ENCODE assay signal across 20 cellular contexts in the genomic region with DNA sequence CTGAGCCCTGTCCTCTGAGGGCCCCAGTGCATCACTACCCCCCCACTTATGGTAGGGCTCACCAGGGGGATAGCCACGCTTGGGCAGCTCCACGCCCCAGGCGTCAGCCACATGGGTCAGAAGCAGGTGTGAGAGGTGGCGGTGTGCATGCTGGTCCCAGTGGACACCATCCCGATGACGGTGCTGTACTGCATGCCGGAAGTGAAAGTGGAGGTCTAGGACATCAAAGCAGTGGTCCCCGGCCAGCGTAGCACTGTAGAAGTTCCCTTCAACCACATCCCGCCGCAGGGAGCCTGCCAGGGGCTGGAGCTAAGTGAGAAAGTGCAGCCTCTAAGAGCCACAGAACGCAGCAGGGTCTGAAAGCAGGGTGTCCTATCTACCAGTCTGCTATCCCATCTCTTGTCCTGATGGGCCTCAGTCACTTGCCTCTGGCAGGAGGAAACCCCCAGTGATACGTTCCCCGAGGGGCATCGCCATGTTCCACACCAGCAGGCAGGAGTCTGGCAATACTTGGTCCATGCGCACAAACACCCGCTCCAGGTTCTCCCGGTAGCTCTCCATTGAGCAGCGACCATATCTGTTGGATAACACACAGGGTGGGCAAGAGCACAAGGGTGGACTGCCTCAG. TPM values are rescaled to one million over a fixed set of nuclear protein-coding genes. Genes with fewer than 3 reads are reported as not detected.
A peak's percentile ranks its signal among the peaks of the same experiment; 100 is the strongest.
DNase-seq lines count a peak whose midpoint lies in the region; ATAC-seq and TF ChIP-seq lines count a peak whose summit lies in the region.
"Had no signal": no experiment of that assay in that cellular context is flagged by ENCODE, and none has a peak within 500 bp of the region (broad histone marks: within the 10 kb centered on the region; RNA-seq: fewer than 3 reads in every experiment).

No MANE protein-coding gene starts in this region.

- DNase-seq in Right ventricle myocardium inferior (ENCODE audit: missing footprints) (peak; percentile 52), left cardiac atrium (no peak), H7 (peak; percentile 12), immature natural killer cell (no peak), upper lobe of right lung (peak; percentile 39), SIG-M5 treated with dmso at 0.1 percent for 504 hours (lab: John Stamatoyannopoulos, UW; ENCODE audit: unreplicated experiment) (no peak)
- DNase-seq in activated CD4-positive, CD25-positive, alpha-beta regulatory T cell treated with anti-CD3 and anti-CD28 coated beads, Interleukin-2, amount 50 U/mL, for 72 hours, result no peak
- DNase-seq: DMS153, endodermal cell, GOT3, MV-4-11, NCI-H2029 treated with DMSO at 0.1 percent for 48 hours, NCI-H524, OCI-M1, stomach had no signal

- H3K9me3 Mint-ChIP-seq in immature natural killer cell, result no peaks in the 10 kb centered on the region
- H3K9me3 Mint-ChIP-seq: central memory CD8-positive, alpha-beta T cell; endodermal cell had no signal

- peak overlapping the region in 1 of 6 donors; percentile 78 for H3K27ac Mint-ChIP-seq in immature natural killer cell
- H3K27ac Mint-ChIP-seq: endodermal cell had no signal

- H3K4me3 ChIP-seq in H7 (ENCODE audit: insufficient read depth, low read depth, low read length), result no peak overlapping the region
- no peak overlapping the region for H3K4me3 ChIP-seq in upper lobe of right lung
- H3K4me3 ChIP-seq: adrenal gland, SK-N-MC, stomach had no signal

- peaks cover 20 to 29% of the 10 kb centered on the region in 2 donors for H3K4me1 Mint-ChIP-seq in immature natural killer cell
- H3K4me1 Mint-ChIP-seq: endodermal cell had no signal

- H3K4me3 Mint-ChIP-seq in immature natural killer cell, result peak overlapping the region; percentile 30 to 67 (median 52)

- peaks cover 9 to 14% (median 9%) of the 10 kb centered on the region in 3 donors for H3K36me3 Mint-ChIP-seq in immature natural killer cell

- H3K4me1 ChIP-seq in upper lobe of right lung, result peaks cover 16% of the 10 kb centered on the region

- H3K27ac ChIP-seq in upper lobe of right lung, result no peak overlapping the region
- H3K27ac ChIP-seq: adrenal gland, SK-N-MC, stomach had no signal

- H3K27me3 ChIP-seq in H7 (ENCODE audit: control insufficient read depth, insufficient read depth, low read length), result peaks cover 14% of the 10 kb centered on the region
- no peaks in the 10 kb centered on the region for H3K27me3 ChIP-seq in upper lobe of right lung
- H3K27me3 ChIP-seq: adrenal gland, stomach had no signal

- intact Hi-C loops in Right ventricle myocardium inferior (cut with DNase I) (no loop called here), left cardiac atrium (cut with DNase I) (loop anchor here in 1 of 2 donors (10.0 kb wide), 1 partner anchor 173 kb away; a partner anchor contains a TSS), upper lobe of right lung (cut with DNase I) (no loop called here)

- TF ChIP-seq CTCF in upper lobe of right lung (IDR thresholded peaks at IDR 0.05), result no peak

- no peaks in the 10 kb centered on the region for H3K9me3 ChIP-seq in upper lobe of right lung
- H3K9me3 ChIP-seq: adrenal gland, stomach had no signal

- peaks cover 0 to 14% (median 6%) of the 10 kb centered on the region in 3 donors for H3K27me3 Mint-ChIP-seq in immature natural killer cell (ENCODE audit: low read depth in 3 of 3)
- H3K27me3 Mint-ChIP-seq: central memory CD8-positive, alpha-beta T cell had no signal

- H3K36me3 ChIP-seq in H7 (replicated peaks; ENCODE audit: control insufficient read depth, insufficient read depth, low read length), result no peaks in the 10 kb centered on the region; the same call in 1 of the 2 replicates
- peaks cover 5% of the 10 kb centered on the region for H3K36me3 ChIP-seq in upper lobe of right lung
- H3K36me3 ChIP-seq: adrenal gland had no signal

- ATAC-seq in Right ventricle myocardium inferior (no peak), left cardiac atrium (no peak), upper lobe of right lung (no peak), HG02938 (IDR thresholded peaks at IDR 0.05; ENCODE audit: unreplicated experiment) (no peak)
- ATAC-seq: left lobe of liver had no signal

RNA-seq across cellular contexts. Expression of a gene that starts 2.2 kb away (rescaled TPM):
- total RNA-seq in Right ventricle myocardium inferior (10.7 TPM), left cardiac atrium (10 to 100 TPM; 13.0 to 18.0 TPM), upper lobe of right lung (44.3 TPM)
- total RNA-seq in H7 (2014; rRNA removed; shearing (Covaris generic)), result 21.8 and 23.6 TPM in 2 replicates
- polyA plus RNA-seq in immature natural killer cell, result 10 to 100 TPM; 21.9 to 24.1 (median 23.4) TPM

RNA-seq across cellular contexts. Expression of a gene that starts 2.3 kb away (rescaled TPM):
- total RNA-seq in Right ventricle myocardium inferior, result 18.0 TPM
- total RNA-seq in left cardiac atrium, result 10 to 100 TPM; 22.1 to 24.4 TPM
- 25.3 and 27.5 TPM in 2 replicates for total RNA-seq in H7 (2014; rRNA removed; shearing (Covaris generic))
- polyA plus RNA-seq in immature natural killer cell, result 10 to 100 TPM; 61.8 to 81.3 (median 76.5) TPM
- total RNA-seq in upper lobe of right lung, result 34.8 TPM

RNA-seq across cellular contexts. Expression of a gene that starts 22.1 kb away (rescaled TPM):
- total RNA-seq in Right ventricle myocardium inferior, result not detected
- not detected for total RNA-seq in left cardiac atrium
- not detected in 2 replicates for total RNA-seq in H7 (2014; rRNA removed; shearing (Covaris generic))
- not detected for polyA plus RNA-seq in immature natural killer cell
- total RNA-seq in upper lobe of right lung, result not detected
- total RNA-seq: adrenal gland, endodermal cell, left lobe of liver had no signal
- polyA plus RNA-seq: stomach had no signal

RNA-seq across cellular contexts. Expression of a gene that starts 23.5 kb away (rescaled TPM):
- total RNA-seq in Right ventricle myocardium inferior (not detected), left cardiac atrium (not detected), upper lobe of right lung (not detected)
- not detected in 2 replicates for total RNA-seq in H7 (2014; rRNA removed; shearing (Covaris generic))
- polyA plus RNA-seq in immature natural killer cell, result not detected
- total RNA-seq: adrenal gland, endodermal cell, left lobe of liver, stomach had no signal
- polyA plus RNA-seq: stomach had no signal

RNA-seq across cellular contexts. Expression of a gene that starts 35.0 kb away (rescaled TPM):
- 26.5 TPM for total RNA-seq in Right ventricle myocardium inferior
- 10 to 100 TPM; 35.4 to 38.6 TPM for total RNA-seq in left cardiac atrium
- 22.1 and 36.3 TPM in 2 replicates for total RNA-seq in H7 (2014; rRNA removed; shearing (Covaris generic))
- polyA plus RNA-seq in immature natural killer cell, result 10 to 100 TPM; 39.5 to 63.5 (median 60.0) TPM
- 69.6 TPM for total RNA-seq in upper lobe of right lung

Comparison
In these comparisons a context has a peak if more than half of its experiments do, and no peak if none do; other contexts are left out.
1. DNase-seq: peak in Right ventricle myocardium inferior (single experiment), H7 (single experiment) and upper lobe of right lung (single experiment); none in left cardiac atrium (single experiment), immature natural killer cell (0 of 3), activated CD4-positive, CD25-positive, alpha-beta regulatory T cell treated with anti-CD3 and anti-CD28 coated beads, Interleukin-2, amount 50 U/mL, for 72 hours (single experiment) and SIG-M5 treated with dmso at 0.1 percent for 504 hours (single experiment).